In the genomic region with DNA sequence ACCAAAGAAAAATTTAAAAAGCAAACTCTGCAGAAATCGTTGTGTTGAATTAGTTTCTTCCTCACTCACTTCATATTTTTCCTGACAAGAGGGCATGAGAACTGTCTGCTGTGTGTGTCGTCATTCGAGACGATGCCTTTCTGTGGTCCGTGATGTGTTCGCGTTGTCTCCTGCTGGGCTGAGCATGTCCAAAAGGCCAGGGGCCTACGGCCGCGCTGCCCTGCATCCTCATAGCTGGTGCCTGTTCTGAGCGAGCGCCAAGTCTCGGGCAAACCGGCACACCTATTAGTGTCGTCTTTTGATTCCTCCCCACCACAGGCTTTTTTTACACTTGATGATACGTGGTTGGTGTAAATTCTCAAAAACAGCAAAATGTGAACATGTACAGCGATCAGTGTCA, we compare ENCODE assay signal across 35 cellular contexts. TPM values are rescaled to one million over a fixed set of nuclear protein-coding genes. Genes with fewer than 3 reads are reported as not detected.
"Had no signal": no experiment of that assay in that cellular context is flagged by ENCODE, and none has a peak within 500 bp of the region (broad histone marks: within the 10 kb centered on the region; RNA-seq: fewer than 3 reads in every experiment).

No MANE protein-coding gene starts in this region.

- H3K36me3 ChIP-seq: WERI-Rb-1 had no signal

- H3K4me1 ChIP-seq: adrenal gland, body of pancreas, esophagus squamous epithelium, gastroesophageal sphincter had no signal

- DNase-seq: activated B cell treated with CpG ODN at 0.5 μM for 24 hours; activated CD4-positive, alpha-beta T cell treated with anti-CD3 and anti-CD28 coated beads for 48 hours; activated CD4-positive, alpha-beta T cell treated with anti-CD3 and anti-CD28 coated beads, Interleukin-2, amount 50 U/mL, for 1 hour; activated CD4-positive, alpha-beta T cell treated with anti-CD3 and anti-CD28 coated beads, Interleukin-2, amount 50 U/mL, for 48 hours; activated CD8-positive, alpha-beta memory T cell treated with anti-CD3 and anti-CD28 coated beads, Interleukin-2, amount 50 U/mL, for 48 hours; activated CD8-positive, alpha-beta T cell treated with anti-CD3 and anti-CD28 coated beads for 36 hours; activated naive CD4-positive, alpha-beta T cell treated with anti-CD3 and anti-CD28 coated beads for 36 hours; activated naive CD8-positive, alpha-beta T cell treated with anti-CD3 and anti-CD28 coated beads for 36 hours; activated naive CD8-positive, alpha-beta T cell treated with anti-CD3 and anti-CD28 coated beads, Interleukin-2, amount 50 U/mL, for 24 hours; activated T-cell treated with anti-CD3 and anti-CD28 coated beads for 4 hours; activated T-cell treated with anti-CD3 and anti-CD28 coated beads, Interleukin-2, amount 50 U/mL, for 24 hours; activated T-cell treated with anti-CD3 and anti-CD28 coated beads, Interleukin-2, amount 50 U/mL, for 72 hours; amygdala; aorta; body of pancreas; caudate nucleus; cortex of kidney; dermis blood vessel endothelial cell; effector CD4-positive, alpha-beta T cell; effector memory CD8-positive, alpha-beta T cell; erythroblast; esophagus squamous epithelium; foreskin melanocyte; T-helper 1 cell; T-helper 17 cell; T1000; WERI-Rb-1 had no signal

- H3K4me3 ChIP-seq: adrenal gland, body of pancreas, esophagus squamous epithelium, gastroesophageal sphincter had no signal

- H3K27me3 ChIP-seq: adrenal gland, body of pancreas, esophagus squamous epithelium, gastroesophageal sphincter had no signal

- ATAC-seq: activated CD4-positive, CD25-positive, alpha-beta regulatory T cell treated with anti-CD3 and anti-CD28 coated beads, Interleukin-2, amount 50 U/mL, for 24 hours; activated CD8-positive, alpha-beta T cell treated with anti-CD3 and anti-CD28 coated beads for 36 hours; activated naive CD8-positive, alpha-beta T cell treated with anti-CD3 and anti-CD28 coated beads, Interleukin-2, amount 50 U/mL, for 24 hours; activated T-cell treated with anti-CD3 and anti-CD28 coated beads, Interleukin-2, amount 50 U/mL, for 72 hours; body of pancreas; effector memory CD8-positive, alpha-beta T cell; gastroesophageal sphincter; T-helper 17 cell had no signal

- H3K9me3 ChIP-seq: adrenal gland, body of pancreas, esophagus squamous epithelium, gastroesophageal sphincter had no signal

- H3K27ac ChIP-seq: adrenal gland, body of pancreas, esophagus squamous epithelium, gastroesophageal sphincter, WERI-Rb-1 had no signal

RNA-seq across cellular contexts. Expression of a gene that starts 57.9 kb away (rescaled TPM):
- total RNA-seq: activated B cell treated with CpG ODN at 0.5 μM for 24 hours; activated CD8-positive, alpha-beta memory T cell treated with anti-CD3 and anti-CD28 coated beads for 36 hours; activated CD8-positive, alpha-beta T cell treated with anti-CD3 and anti-CD28 coated beads for 36 hours; activated naive CD4-positive, alpha-beta T cell treated with anti-CD3 and anti-CD28 coated beads for 36 hours; activated naive CD8-positive, alpha-beta T cell treated with anti-CD3 and anti-CD28 coated beads for 36 hours; activated T-cell treated with anti-CD3 and anti-CD28 coated beads, Interleukin-2, amount 50 U/mL, for 72 hours; aorta; body of pancreas; chondrocyte; dermis blood vessel endothelial cell; esophagus squamous epithelium; fibroblast of lung; fibroblast of villous mesenchyme; gastroesophageal sphincter; glomerular endothelial cell; T-helper 17 cell had no signal
- polyA plus RNA-seq: fibroblast of lung had no signal
